ENCODE assay signal across 12 cellular contexts in genomic region chr22:24154826-24155225, GRCh38. TPM values are rescaled to one million over a fixed set of nuclear protein-coding genes. Genes with fewer than 3 reads are reported as not detected.
DNase-seq lines count a peak whose midpoint lies in the region; ATAC-seq and TF ChIP-seq lines count a peak whose summit lies in the region.
"Had no signal": no experiment of that assay in that cellular context is flagged by ENCODE, and none has a peak within 500 bp of the region (broad histone marks: within the 10 kb centered on the region; RNA-seq: fewer than 3 reads in every experiment).

No MANE protein-coding gene starts in this region.

- H3K4me1 ChIP-seq in left lung (peaks cover 35 to 72% of the 10 kb centered on the region in 2 donors), A673 (ENCODE audit: insufficient read depth, low read length, poor library complexity, severe bottlenecking) (peaks cover 48% of the 10 kb centered on the region)

- no peaks in the 10 kb centered on the region for H3K9me3 Mint-ChIP-seq in activated CD8-positive, alpha-beta memory T cell treated with anti-CD3 and anti-CD28 coated beads, Interleukin-2, amount 10 ng/mL, durations not matched to agents 7 days and 5 days (ENCODE audit: low read depth)

- DNase-seq in activated CD8-positive, alpha-beta memory T cell treated with anti-CD3 and anti-CD28 coated beads, Interleukin-2, amount 10 ng/mL, durations not matched to agents 7 days and 5 days: no peak
- no peak for DNase-seq in activated CD8-positive, alpha-beta memory T cell treated with anti-CD3 and anti-CD28 coated beads, Interleukin-2, amount 50 U/mL, for 48 hours
- DNase-seq in T-helper 17 cell: no peak
- no peak for DNase-seq in left lung
- DNase-seq in DMS153 treated with DMSO at 0.1 percent for 48 hours (lab: John Stamatoyannopoulos, UW; ENCODE audit: unreplicated experiment): no peak
- no peak for DNase-seq in A673 (ENCODE audit: low spot score)
- DNase-seq: amniotic stem cell; foreskin fibroblast; NCI-H2171; stimulated activated CD4-positive, alpha-beta T cell treated with anti-CD3 and anti-CD28 coated beads, Interleukin-12 subunit alpha, Interleukin-12 subunit beta, amount 100 ng/mL, for 4 hours had no signal

- H3K27ac ChIP-seq in left lung (peak overlapping the region; percentile 82 to 91), temporal lobe (ENCODE audit: low read depth, low read length) (peak overlapping the region; percentile 57), A673 (ENCODE audit: low read depth, low read length, poor library complexity, severe bottlenecking) (no peak overlapping the region)

- H3K4me3 ChIP-seq in left lung (no peak overlapping the region), A673 (ENCODE audit: low read depth, low read length, poor library complexity, severe bottlenecking) (no peak overlapping the region)

- H3K4me1 Mint-ChIP-seq in activated CD8-positive, alpha-beta memory T cell treated with anti-CD3 and anti-CD28 coated beads, Interleukin-2, amount 10 ng/mL, durations not matched to agents 7 days and 5 days: peaks cover 55% of the 10 kb centered on the region
- peaks cover 57% of the 10 kb centered on the region for H3K4me1 Mint-ChIP-seq in T-helper 17 cell

- peaks cover 0 to 4% of the 10 kb centered on the region in 2 donors for H3K36me3 ChIP-seq in left lung
- no peaks in the 10 kb centered on the region for H3K36me3 ChIP-seq in A673 (ENCODE audit: insufficient read depth, low read length, poor library complexity, severe bottlenecking)

- CTCF ChIA-PET in activated CD8-positive, alpha-beta memory T cell treated with anti-CD3 and anti-CD28 coated beads, Interleukin-2, amount 10 ng/mL, durations not matched to agents 7 days and 5 days (lab: Charles Lee): interaction anchor here (0.7 to 5.8 kb wide), 16 partner anchors 10 to 260 kb away, joined by 3 to 63 read pairs (median 4); partner anchors contain the start of genes CABIN1 and MIF
- CTCF ChIA-PET in A673 (lab: Charles Lee): interaction anchor here (0.6 to 1.6 kb wide), 2 partner anchors 8 to 378 kb away, joined by 3 to 11 read pairs; no protein-coding TSS in a partner anchor

- H3K36me3 Mint-ChIP-seq in activated CD8-positive, alpha-beta memory T cell treated with anti-CD3 and anti-CD28 coated beads, Interleukin-2, amount 10 ng/mL, durations not matched to agents 7 days and 5 days: peaks cover 4% of the 10 kb centered on the region
- H3K36me3 Mint-ChIP-seq in T-helper 17 cell (ENCODE audit: low read depth): peaks cover 2% of the 10 kb centered on the region

- TF ChIP-seq CTCF in left lung (IDR thresholded peaks at IDR 0.05): no peak
- no peak for TF ChIP-seq CTCF in A673 (conservative IDR thresholded peaks at IDR 0.05; ENCODE audit: low read depth, low read length)

- H3K4me3 Mint-ChIP-seq in activated CD8-positive, alpha-beta memory T cell treated with anti-CD3 and anti-CD28 coated beads, Interleukin-2, amount 10 ng/mL, durations not matched to agents 7 days and 5 days: peak overlapping the region; percentile 67
- H3K4me3 Mint-ChIP-seq in T-helper 17 cell: peak overlapping the region; percentile 94

- H3K9me3 ChIP-seq in T-helper 17 cell (ENCODE audit: control insufficient read depth, low read length, poor library complexity, severe bottlenecking) (no peaks in the 10 kb centered on the region), left lung (no peaks in the 10 kb centered on the region), A673 (ENCODE audit: low read depth, low read length, poor library complexity, severe bottlenecking) (no peaks in the 10 kb centered on the region)

- no peaks in the 10 kb centered on the region for H3K27me3 ChIP-seq in left lung
- H3K27me3 ChIP-seq in A673 (replicated peaks; ENCODE audit: insufficient read depth, low read depth, low read length, poor library complexity): no peaks in the 10 kb centered on the region

- POLR2A ChIA-PET in A673 (lab: Charles Lee; ENCODE audit: low non-redundant PET): no interaction called here

- no TSS peak for BruUV-seq in A673 (replicated peaks; lab: Mats Ljungman, UMichigan)

- intact Hi-C loops in left lung (cut with DNase I) (no loop called here), A673 (cut with micrococcal nuclease; ENCODE audit: unreplicated experiment) (no loop called here)

- no peak for ATAC-seq in activated CD8-positive, alpha-beta memory T cell treated with anti-CD3 and anti-CD28 coated beads, Interleukin-2, amount 10 ng/mL, durations not matched to agents 7 days and 5 days
- ATAC-seq in T-helper 17 cell (no peak), left lung (no peak), HG02870 (IDR thresholded peaks at IDR 0.05; ENCODE audit: unreplicated experiment) (no peak)

- no peaks in the 10 kb centered on the region for H3K27me3 Mint-ChIP-seq in activated CD8-positive, alpha-beta memory T cell treated with anti-CD3 and anti-CD28 coated beads, Interleukin-2, amount 10 ng/mL, durations not matched to agents 7 days and 5 days
- H3K27me3 Mint-ChIP-seq in T-helper 17 cell: no peaks in the 10 kb centered on the region

- peak overlapping the region; percentile 96 for H3K27ac Mint-ChIP-seq in activated CD8-positive, alpha-beta memory T cell treated with anti-CD3 and anti-CD28 coated beads, Interleukin-2, amount 10 ng/mL, durations not matched to agents 7 days and 5 days
- peak overlapping the region; percentile 96 for H3K27ac Mint-ChIP-seq in T-helper 17 cell

RNA-seq across cellular contexts. Expression of gene SUSD2, which starts 26.5 kb away (rescaled TPM):
- under 1 TPM; 0.52 to 0.96 TPM for total RNA-seq in activated CD8-positive, alpha-beta memory T cell treated with anti-CD3 and anti-CD28 coated beads, Interleukin-2, amount 10 ng/mL, durations not matched to agents 7 days and 5 days
- total RNA-seq in T-helper 17 cell (1 to 10 TPM in 1 of 2 donors, under 1 TPM in 1; 0.80 to 1.1 TPM), left lung (100 to 1,000 TPM in 1 of 2 donors, 10 to 100 TPM in 1; 63.2 to 374 TPM), temporal lobe (0.25 TPM), A673 (2021) (0.94 and 1.3 TPM in 2 replicates)

Comparison
In these comparisons a context has a peak if more than half of its experiments do, and no peak if none do; other contexts are left out.
1. RNA of gene SUSD2, which starts 26.5 kb away (total RNA-seq): 63.2 to 374 TPM in left lung; 0.94 to 1.3 TPM in A673, 0.80 to 1.1 TPM in T-helper 17 cell, 0.52 to 0.96 TPM in activated CD8-positive, alpha-beta memory T cell treated with anti-CD3 and anti-CD28 coated beads, Interleukin-2, amount 10 ng/mL, durations not matched to agents 7 days and 5 days and 0.25 TPM in temporal lobe (single experiment); every median in the first group is over 10 times any median in the second.